ENCODE assay signal across 8 cellular contexts in the genomic region with DNA sequence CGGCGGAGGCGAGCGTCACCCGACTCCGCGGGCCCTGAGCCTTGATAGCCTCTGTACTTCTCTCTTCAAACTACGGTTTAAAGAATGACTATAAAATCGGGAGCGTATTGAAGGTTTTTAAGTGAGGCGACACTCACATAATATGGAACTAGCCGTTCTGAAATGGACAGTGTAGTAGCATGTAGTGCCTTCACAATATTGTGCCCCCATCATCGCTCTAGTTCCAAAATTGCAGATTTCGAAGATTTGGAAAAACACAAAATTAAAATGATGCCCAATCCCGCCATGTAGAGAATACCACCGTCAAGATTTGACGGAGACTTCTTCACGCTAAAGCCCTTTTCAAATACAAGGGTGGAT. TPM values are rescaled to one million over a fixed set of nuclear protein-coding genes. Genes with fewer than 3 reads are reported as not detected.
A peak's percentile ranks its signal among the peaks of the same experiment; 100 is the strongest.
DNase-seq lines count a peak whose midpoint lies in the region; ATAC-seq and TF ChIP-seq lines count a peak whose summit lies in the region.

No MANE protein-coding gene starts in this region.

- H3K4me3 ChIP-seq in SJSA1, result peak overlapping the region; percentile 68
- peak overlapping the region; percentile 98 for H3K4me3 ChIP-seq in fibroblast of mammary gland (ENCODE audit: control insufficient read depth, low read depth, low read length)
- peak overlapping the region; percentile 78 to 96 (median 92) for H3K4me3 ChIP-seq in gastrocnemius medialis

- in situ Hi-C loops in gastrocnemius medialis (cut with MboI; ENCODE audit: low sequenced_read_pairs in 4 of 4), result no loop called here

- TF ChIP-seq CTCF in fibroblast of mammary gland (conservative IDR thresholded peaks at IDR 0.05; ENCODE audit: control insufficient read depth, insufficient read depth, low read depth, low read length) (no peak), gastrocnemius medialis (IDR thresholded peaks at IDR 0.05 in 4 of 5, conservative IDR thresholded peaks at IDR 0.05 in 1 of 5) (no peak)

- DNase-seq in SJSA1 (ENCODE audit: low read depth in 1 of 2, low spot score in 2 of 2), result no peak
- no peak for DNase-seq in fibroblast of mammary gland (ENCODE audit: low read depth)
- no peak for DNase-seq in gastrocnemius medialis
- DNase-seq in stimulated activated naive CD4-positive, alpha-beta T cell treated with Interleukin-2 at 50 U/mL for 16 hours (lab: John Stamatoyannopoulos, UW), result no peak
- no peak for DNase-seq in retina

- H3K27me3 ChIP-seq in SJSA1 (replicated peaks) (peaks cover 6% of the 10 kb centered on the region; the same call in 1 of the 2 replicates), gastrocnemius medialis (no peaks in the 10 kb centered on the region)

- H3K4me1 ChIP-seq in SJSA1 (replicated peaks), result peaks cover 12% of the 10 kb centered on the region
- peaks cover 21 to 24% of the 10 kb centered on the region in 2 donors for H3K4me1 ChIP-seq in gastrocnemius medialis

- H3K27ac ChIP-seq in SJSA1 (no peak overlapping the region), gastrocnemius medialis (peak overlapping the region; percentile 86 to 93 (median 92))

- intact Hi-C loops in gastrocnemius medialis (cut with DNase I; ENCODE audit: low total_unique reads), result loop anchor here (5.0 kb wide), 1 partner anchor 470 kb away; no protein-coding TSS in a partner anchor

- TF ChIP-seq POLR2A in gastrocnemius medialis (IDR thresholded peaks at IDR 0.05), result no peak

- H3K36me3 ChIP-seq in SJSA1 (peaks cover 18% of the 10 kb centered on the region), gastrocnemius medialis (peaks cover 0 to 15% of the 10 kb centered on the region in 2 donors)

- no peaks in the 10 kb centered on the region for H3K9me3 ChIP-seq in SJSA1 (replicated peaks)
- H3K9me3 ChIP-seq in gastrocnemius medialis, result no peaks in the 10 kb centered on the region

- ATAC-seq in GM19043 (IDR thresholded peaks at IDR 0.05; ENCODE audit: low read depth, unreplicated experiment) (peak; percentile 7), gastrocnemius medialis (no peak), HG03139 (IDR thresholded peaks at IDR 0.05; ENCODE audit: unreplicated experiment) (no peak), HG02610 (IDR thresholded peaks at IDR 0.05; ENCODE audit: unreplicated experiment) (no peak)

RNA-seq across cellular contexts. Expression of gene TAMM41, which starts 0.3 kb away (rescaled TPM):
- total RNA-seq in SJSA1 (2014; rRNA removed; shearing (Covaris generic)), result 4.3 and 8.1 TPM in 2 replicates
- total RNA-seq in gastrocnemius medialis, result 1 to 10 TPM; 2.1 to 9.7 (median 3.8) TPM
